Comparison of ENCODE assay signal across 10 cellular contexts in genomic region chr2:201191132-201191875, GRCh38. TPM values are rescaled to one million over a fixed set of nuclear protein-coding genes. Genes with fewer than 3 reads are reported as not detected.
DNase-seq lines count a peak whose midpoint lies in the region; ATAC-seq and TF ChIP-seq lines count a peak whose summit lies in the region.
"Had no signal": no experiment of that assay in that cellular context is flagged by ENCODE, and none has a peak within 500 bp of the region (broad histone marks: within the 10 kb centered on the region; RNA-seq: fewer than 3 reads in every experiment).

No MANE protein-coding gene starts in this region.

- H3K4me1 ChIP-seq in gastroesophageal sphincter (no peaks in the 10 kb centered on the region), subcutaneous abdominal adipose tissue (ENCODE audit: control insufficient read depth in 5 of 5, insufficient read depth in 5 of 5, low read length in 5 of 5) (peaks cover 0 to 47% (median 4%) of the 10 kb centered on the region in 5 donors)

- H3K27me3 ChIP-seq in gastroesophageal sphincter (no peaks in the 10 kb centered on the region), subcutaneous abdominal adipose tissue (ENCODE audit: control insufficient read depth in 5 of 5, insufficient read depth in 4 of 5, low read length in 5 of 5) (no peaks in the 10 kb centered on the region)

- H3K4me3 ChIP-seq in SK-N-MC (no peak overlapping the region), gastroesophageal sphincter (no peak overlapping the region), subcutaneous abdominal adipose tissue (ENCODE audit: low read depth in 1 of 5, low read length in 5 of 5) (no peak overlapping the region)

- H3K27ac ChIP-seq in SK-N-MC (peak overlapping the region; percentile 18; the same call in 1 of the 2 replicates), gastroesophageal sphincter (peak overlapping the region in 1 of 4 donors; percentile 15), subcutaneous abdominal adipose tissue (ENCODE audit: low read depth, low read length) (peak overlapping the region; percentile 7)

- peak; percentile 82 for ATAC-seq in gastroesophageal sphincter
- no peak for ATAC-seq in GM19324 (IDR thresholded peaks at IDR 0.05; ENCODE audit: low FRiP score, unreplicated experiment)

- no peak overlapping the region for H3K4me3 Mint-ChIP-seq in activated naive CD4-positive, alpha-beta T cell treated with anti-CD3 and anti-CD28 coated beads for 36 hours
- H3K4me3 Mint-ChIP-seq: neural crest cell had no signal

- CTCF ChIA-PET in activated naive CD4-positive, alpha-beta T cell treated with anti-CD3 and anti-CD28 coated beads for 36 hours (lab: Charles Lee) = interaction anchor here (0.5 to 3.1 kb wide), 4 partner anchors 8 to 427 kb away, joined by 3 to 36 read pairs (median 11); partner anchors contain the start of gene CASP10

- peak overlapping the region; percentile 11 for H3K27ac Mint-ChIP-seq in activated naive CD4-positive, alpha-beta T cell treated with anti-CD3 and anti-CD28 coated beads for 36 hours

- H3K4me1 Mint-ChIP-seq in activated naive CD4-positive, alpha-beta T cell treated with anti-CD3 and anti-CD28 coated beads for 36 hours (ENCODE audit: low read depth) = peaks cover 78% of the 10 kb centered on the region
- H3K4me1 Mint-ChIP-seq: neural crest cell had no signal

- H3K36me3 Mint-ChIP-seq in activated naive CD4-positive, alpha-beta T cell treated with anti-CD3 and anti-CD28 coated beads for 36 hours (ENCODE audit: low read depth) = peaks cover 56% of the 10 kb centered on the region

- H3K36me3 ChIP-seq in SK-N-MC (ENCODE audit: insufficient read depth, low read length) (no peaks in the 10 kb centered on the region), gastroesophageal sphincter (no peaks in the 10 kb centered on the region), subcutaneous abdominal adipose tissue (ENCODE audit: control insufficient read depth in 5 of 5, insufficient read depth in 5 of 5, low read length in 5 of 5) (peaks cover 3 to 19% (median 12%) of the 10 kb centered on the region in 5 donors)

- TF ChIP-seq EP300 in gastroesophageal sphincter (IDR thresholded peaks at IDR 0.05) = no peak

- TF ChIP-seq POLR2A in gastroesophageal sphincter (IDR thresholded peaks at IDR 0.05) = no peak

- H3K9me3 ChIP-seq in SK-N-MC (ENCODE audit: low read depth, low read length) = no peaks in the 10 kb centered on the region
- no peaks in the 10 kb centered on the region for H3K9me3 ChIP-seq in gastroesophageal sphincter
- no peaks in the 10 kb centered on the region for H3K9me3 ChIP-seq in subcutaneous abdominal adipose tissue (ENCODE audit: control insufficient read depth in 5 of 5, low read length in 5 of 5)

- H3K9ac ChIP-seq in SK-N-MC (ENCODE audit: insufficient read length) (no peak overlapping the region), subcutaneous abdominal adipose tissue (ENCODE audit: low read length in 5 of 5) (no peak overlapping the region)

- no peak for TF ChIP-seq CTCF in gastroesophageal sphincter (IDR thresholded peaks at IDR 0.05)

- 34 to 59% methylated on average over 2 to 4 of the region's 4 CpGs for whole genome bisulfite sequencing in gastroesophageal sphincter (ENCODE audit: low coverage in 1 of 2), 2 donors

- no peaks in the 10 kb centered on the region for H3K27me3 Mint-ChIP-seq in activated naive CD4-positive, alpha-beta T cell treated with anti-CD3 and anti-CD28 coated beads for 36 hours (ENCODE audit: low read depth)

- H3K9me3 Mint-ChIP-seq in activated naive CD4-positive, alpha-beta T cell treated with anti-CD3 and anti-CD28 coated beads for 36 hours = no peaks in the 10 kb centered on the region

- peak; percentile 37 for DNase-seq in activated naive CD4-positive, alpha-beta T cell treated with anti-CD3 and anti-CD28 coated beads for 36 hours
- no peak for DNase-seq in activated naive CD4-positive, alpha-beta T cell (lab: John Stamatoyannopoulos, UW)
- no peak for DNase-seq in SK-N-MC (ENCODE audit: low read depth, low spot score)
- DNase-seq in activated CD4-positive, CD25-positive, alpha-beta regulatory T cell treated with anti-CD3 and anti-CD28 coated beads, Interleukin-2, amount 50 U/mL, for 72 hours = no peak
- no peak for DNase-seq in C1 segment of cervical spinal cord (lab: John Stamatoyannopoulos, UW)
- DNase-seq: IMR-90 had no signal

- intact Hi-C loops in activated naive CD4-positive, alpha-beta T cell treated with anti-CD3 and anti-CD28 coated beads for 36 hours (cut with micrococcal nuclease) = no loop called here

RNA-seq across cellular contexts. Expression of gene CASP10, which starts 8.4 kb away (rescaled TPM):
- total RNA-seq in activated naive CD4-positive, alpha-beta T cell treated with anti-CD3 and anti-CD28 coated beads for 36 hours = 10 to 100 TPM; 22.0 to 22.1 TPM
- 1 to 10 TPM; 2.6 to 7.5 (median 6.3) TPM for total RNA-seq in gastroesophageal sphincter
- total RNA-seq: neural crest cell had no signal
